9 cellular contexts compared by ENCODE assay signal in genomic region chr5:131282235-131282634, GRCh38. TPM values are rescaled to one million over a fixed set of nuclear protein-coding genes. Genes with fewer than 3 reads are reported as not detected.
DNase-seq lines count a peak whose midpoint lies in the region; ATAC-seq and TF ChIP-seq lines count a peak whose summit lies in the region.
"Had no signal": no experiment of that assay in that cellular context is flagged by ENCODE, and none has a peak within 500 bp of the region (broad histone marks: within the 10 kb centered on the region; RNA-seq: fewer than 3 reads in every experiment).

No MANE protein-coding gene starts in this region.

- H3K27ac ChIP-seq in left lung (peak overlapping the region in 1 of 2 donors; percentile 62), stomach (peak overlapping the region; percentile 21 to 87 (median 63)), neuronal stem cell (replicated peaks; ENCODE audit: low read length) (no peak overlapping the region)

- POLR2A ChIA-PET in activated CD4-positive, alpha-beta T cell treated with anti-CD3 and anti-CD28 coated beads, Interleukin-2, amount 10 ng/mL, durations not matched to agents 7 days and 5 days (lab: Charles Lee) = no interaction called here

- H2AFZ ChIP-seq in neuronal stem cell (ENCODE audit: low read length) = no peak overlapping the region

- H4K8ac ChIP-seq in neuronal stem cell (ENCODE audit: low read depth, low read length) = no peak overlapping the region

- peaks cover 87% of the 10 kb centered on the region for H3K4me1 Mint-ChIP-seq in activated CD4-positive, alpha-beta T cell treated with anti-CD3 and anti-CD28 coated beads, Interleukin-2, amount 10 ng/mL, durations not matched to agents 7 days and 5 days
- H3K4me1 Mint-ChIP-seq in activated T-helper 17 cell treated with anti-CD3 and anti-CD28 coated beads, Interleukin-2, amount 50 U/mL, for 72 hours = peaks cover 48% of the 10 kb centered on the region

- H3K23ac ChIP-seq in neuronal stem cell (ENCODE audit: low read depth, low read length, poor library complexity) = no peak overlapping the region

- no peaks in the 10 kb centered on the region for H3K27me3 Mint-ChIP-seq in activated CD4-positive, alpha-beta T cell treated with anti-CD3 and anti-CD28 coated beads, Interleukin-2, amount 10 ng/mL, durations not matched to agents 7 days and 5 days
- H3K27me3 Mint-ChIP-seq in activated T-helper 17 cell treated with anti-CD3 and anti-CD28 coated beads, Interleukin-2, amount 50 U/mL, for 72 hours = no peaks in the 10 kb centered on the region

- H2BK120ac ChIP-seq in neuronal stem cell (ENCODE audit: low read depth, low read length) = no peak overlapping the region

- no peak overlapping the region for H3K4ac ChIP-seq in neuronal stem cell (ENCODE audit: low read length)

- no peak overlapping the region for H2BK12ac ChIP-seq in neuronal stem cell (ENCODE audit: low read length)

- H3K4me2 ChIP-seq in neuronal stem cell (ENCODE audit: insufficient read depth, low read length, poor library complexity, severe bottlenecking) = no peak overlapping the region

- intact Hi-C loops in left lung (cut with DNase I) (no loop called here), stomach (cut with DNase I; ENCODE audit: low total_unique reads) (no loop called here)

- no peak overlapping the region for H2BK5ac ChIP-seq in neuronal stem cell (ENCODE audit: low read length)

- H2AK5ac ChIP-seq in neuronal stem cell (ENCODE audit: low read depth, low read length) = no peak overlapping the region

- TF ChIP-seq CTCF in left lung (IDR thresholded peaks at IDR 0.05) (no peak), stomach (IDR thresholded peaks at IDR 0.05) (no peak)

- 49 to 67% (median 62%) methylated on average over 2 of the region's 2 CpGs for WGBS in stomach, 5 donors
- WGBS in neuronal stem cell (ENCODE audit: extremely low coverage in 2 of 2, insufficient read length in 2 of 2, insufficient replicate concordance in 1 of 2), 2 donors = no CpG with 5 or more reads among the region's 2 CpGs

- no peaks in the 10 kb centered on the region for H3K9me3 ChIP-seq in left lung
- H3K9me3 ChIP-seq in stomach = no peaks in the 10 kb centered on the region
- H3K9me3 ChIP-seq in neuronal stem cell (replicated peaks in 1 of 2; ENCODE audit: control insufficient read depth in 2 of 2, insufficient read depth in 1 of 2, low read depth in 1 of 2, low read length in 2 of 2) = no peaks in the 10 kb centered on the region

- no peak overlapping the region for H4K91ac ChIP-seq in neuronal stem cell (ENCODE audit: low read depth, low read length, poor library complexity)

- H3K4me3 ChIP-seq in left lung (no peak overlapping the region), stomach (no peak overlapping the region), neuronal stem cell (ENCODE audit: low read length in 2 of 2) (no peak overlapping the region)

- H3K4me1 ChIP-seq in left lung = peaks cover 0 to 48% of the 10 kb centered on the region in 2 donors
- peaks cover 0 to 71% (median 39%) of the 10 kb centered on the region in 4 donors for H3K4me1 ChIP-seq in stomach
- H3K4me1 ChIP-seq in neuronal stem cell (ENCODE audit: control insufficient read depth in 2 of 2, insufficient read depth in 1 of 2, low read depth in 1 of 2, low read length in 2 of 2) = no peaks in the 10 kb centered on the region

- peaks cover 70% of the 10 kb centered on the region for H3K36me3 Mint-ChIP-seq in activated CD4-positive, alpha-beta T cell treated with anti-CD3 and anti-CD28 coated beads, Interleukin-2, amount 10 ng/mL, durations not matched to agents 7 days and 5 days (ENCODE audit: low read depth)
- H3K36me3 Mint-ChIP-seq in activated T-helper 17 cell treated with anti-CD3 and anti-CD28 coated beads, Interleukin-2, amount 50 U/mL, for 72 hours (ENCODE audit: low read depth) = peaks cover 82% of the 10 kb centered on the region

- no peak overlapping the region for H3K18ac ChIP-seq in neuronal stem cell (ENCODE audit: low read length)

- H3K79me1 ChIP-seq in neuronal stem cell (ENCODE audit: low read depth, low read length) = peaks cover 5% of the 10 kb centered on the region

- peaks cover 2% of the 10 kb centered on the region for H3K9me3 Mint-ChIP-seq in activated CD4-positive, alpha-beta T cell treated with anti-CD3 and anti-CD28 coated beads, Interleukin-2, amount 10 ng/mL, durations not matched to agents 7 days and 5 days
- H3K9me3 Mint-ChIP-seq in activated T-helper 17 cell treated with anti-CD3 and anti-CD28 coated beads, Interleukin-2, amount 50 U/mL, for 72 hours = no peaks in the 10 kb centered on the region

- no peak overlapping the region for H3K14ac ChIP-seq in neuronal stem cell (ENCODE audit: low read length)

- DNase-seq in activated CD4-positive, alpha-beta T cell treated with anti-CD3 and anti-CD28 coated beads, Interleukin-2, amount 10 ng/mL, durations not matched to agents 7 days and 5 days = no peak
- DNase-seq in activated CD4-positive, alpha-beta T cell treated with anti-CD3 and anti-CD28 coated beads for 48 hours = no peak
- DNase-seq in left lung = no peak
- DNase-seq in stomach = no peak
- DNase-seq in effector CD8-positive, alpha-beta T cell (lab: John Stamatoyannopoulos, UW) = no peak
- DNase-seq in neuronal stem cell (ENCODE audit: low spot score) = no peak
- DNase-seq: H9 had no signal

- no peak overlapping the region for H2BK15ac ChIP-seq in neuronal stem cell (ENCODE audit: low read length)

- H3K27ac Mint-ChIP-seq in activated CD4-positive, alpha-beta T cell treated with anti-CD3 and anti-CD28 coated beads, Interleukin-2, amount 10 ng/mL, durations not matched to agents 7 days and 5 days = peak overlapping the region; percentile 96
- peak overlapping the region; percentile 99 for H3K27ac Mint-ChIP-seq in activated T-helper 17 cell treated with anti-CD3 and anti-CD28 coated beads, Interleukin-2, amount 50 U/mL, for 72 hours
- H3K27ac Mint-ChIP-seq: H9 had no signal

- no peak overlapping the region for H3K9ac ChIP-seq in neuronal stem cell (ENCODE audit: low read depth, low read length, poor library complexity)

- H3K36me3 ChIP-seq in left lung (peaks cover 0 to 5% of the 10 kb centered on the region in 2 donors), stomach (peaks cover 0 to 3% (median 1%) of the 10 kb centered on the region in 4 donors), neuronal stem cell (replicated peaks in 1 of 2; ENCODE audit: control insufficient read depth in 2 of 2, insufficient read depth in 2 of 2, low read length in 2 of 2) (no peaks in the 10 kb centered on the region)

- TF ChIP-seq EP300 in stomach (IDR thresholded peaks at IDR 0.05) = no peak

- H3K27me3 ChIP-seq in left lung (no peaks in the 10 kb centered on the region), stomach (no peaks in the 10 kb centered on the region), neuronal stem cell (ENCODE audit: control insufficient read depth in 3 of 3, insufficient read depth in 3 of 3, low read depth in 1 of 3, low read length in 3 of 3) (no peaks in the 10 kb centered on the region)

- no peak for ATAC-seq in activated T-helper 17 cell treated with anti-CD3 and anti-CD28 coated beads, Interleukin-2, amount 50 U/mL, for 72 hours (replicated peaks)
- ATAC-seq in left lung (peak; percentile 61), GM21526 (IDR thresholded peaks at IDR 0.05; ENCODE audit: low FRiP score, unreplicated experiment) (no peak)

- CTCF ChIA-PET in activated CD4-positive, alpha-beta T cell treated with anti-CD3 and anti-CD28 coated beads, Interleukin-2, amount 10 ng/mL, durations not matched to agents 7 days and 5 days (lab: Charles Lee) = interaction anchor here (0.6 kb wide), 1 partner anchor 207 kb away, joined by 3 read pairs; no protein-coding TSS in a partner anchor

- no peak for TF ChIP-seq POLR2A in stomach (IDR thresholded peaks at IDR 0.05)

- H3K4me3 Mint-ChIP-seq in activated CD4-positive, alpha-beta T cell treated with anti-CD3 and anti-CD28 coated beads, Interleukin-2, amount 10 ng/mL, durations not matched to agents 7 days and 5 days = peak overlapping the region; percentile 77
- H3K4me3 Mint-ChIP-seq in activated T-helper 17 cell treated with anti-CD3 and anti-CD28 coated beads, Interleukin-2, amount 50 U/mL, for 72 hours = peak overlapping the region; percentile 93
- H3K4me3 Mint-ChIP-seq: H9 had no signal

RNA-seq across cellular contexts. Expression of gene CDC42SE2, which starts 18.4 kb away (rescaled TPM):
- total RNA-seq in activated CD4-positive, alpha-beta T cell treated with anti-CD3 and anti-CD28 coated beads, Interleukin-2, amount 10 ng/mL, durations not matched to agents 7 days and 5 days = 100 to 1,000 TPM; 145 TPM
- 100 to 1,000 TPM; 107 to 110 TPM for total RNA-seq in activated T-helper 17 cell treated with anti-CD3 and anti-CD28 coated beads, Interleukin-2, amount 50 U/mL, for 72 hours
- total RNA-seq in left lung = 10 to 100 TPM; 28.1 to 37.5 TPM
- 10 to 100 TPM; 11.0 to 87.9 (median 23.7) TPM for total RNA-seq in stomach
- 10 to 100 TPM; 13.3 to 35.0 (median 17.6) TPM for polyA plus RNA-seq in stomach
- polyA plus RNA-seq in neuronal stem cell (2013, experiment 1 of 2) = 25.1 TPM
- polyA plus RNA-seq in neuronal stem cell (2013, experiment 2 of 2) = 25.5 TPM
